Comparison of ENCODE assay signal across 14 cellular contexts in the genomic region with DNA sequence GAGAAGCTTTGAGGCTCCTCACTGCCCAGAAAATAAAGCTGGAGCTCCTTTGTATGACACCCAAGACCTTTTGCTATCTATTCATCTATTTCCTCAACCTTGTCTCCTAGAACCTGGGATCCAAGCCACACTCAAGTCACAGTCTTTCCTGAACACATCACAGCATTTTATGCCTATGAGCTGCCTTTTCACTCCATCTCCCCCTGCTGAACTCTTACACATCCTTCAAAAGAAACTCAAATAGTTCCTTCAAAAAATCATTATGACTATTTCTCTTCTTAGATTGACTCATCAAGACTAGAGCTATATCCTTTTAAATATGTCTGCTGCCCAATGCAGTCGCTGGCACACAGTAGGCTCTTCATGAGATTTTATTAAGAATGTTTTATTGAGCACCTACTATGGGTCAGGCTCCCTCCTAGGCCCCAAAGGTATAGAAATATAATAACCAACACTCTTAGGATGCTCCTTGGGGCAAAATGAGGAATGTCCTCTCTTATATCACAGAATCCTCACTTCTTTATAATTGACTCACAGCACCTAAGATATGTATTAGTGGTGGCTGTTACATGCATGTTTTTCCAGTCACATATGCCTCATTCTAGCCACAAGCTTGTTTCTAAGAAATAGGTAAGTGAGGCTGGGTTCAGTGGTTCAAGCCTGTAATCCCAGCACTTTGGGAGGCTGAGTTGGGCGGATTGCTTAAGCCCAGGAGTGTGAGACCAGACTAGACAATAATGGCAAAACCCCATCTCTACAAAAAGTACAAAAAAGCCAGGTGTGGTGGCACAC. TPM values are rescaled to one million over a fixed set of nuclear protein-coding genes. Genes with fewer than 3 reads are reported as not detected.
DNase-seq lines count a peak whose midpoint lies in the region; ATAC-seq lines count a peak whose summit lies in the region.
"Had no signal": no experiment of that assay in that cellular context is flagged by ENCODE, and none has a peak within 500 bp of the region (broad histone marks: within the 10 kb centered on the region; RNA-seq: fewer than 3 reads in every experiment).

No MANE protein-coding gene starts in this region.

- H3K36me3 Mint-ChIP-seq in activated T-cell treated with anti-CD3 and anti-CD28 coated beads, Interleukin-2, amount 50 U/mL, for 4 hours (ENCODE audit: insufficient read depth): no peaks in the 10 kb centered on the region
- no peaks in the 10 kb centered on the region for H3K36me3 Mint-ChIP-seq in activated T-helper 17 cell treated with anti-CD3 and anti-CD28 coated beads, Interleukin-2, amount 50 U/mL, for 72 hours (ENCODE audit: low read depth)
- no peaks in the 10 kb centered on the region for H3K36me3 Mint-ChIP-seq in stimulated activated effector memory CD8-positive, alpha-beta T cell treated with anti-CD3 and anti-CD28 coated beads, Interleukin-12 subunit alpha, Interleukin-12 subunit beta, amount 100 ng/mL, for 72 hours
- H3K36me3 Mint-ChIP-seq: CD8-positive, alpha-beta T cell had no signal

- H3K4me1 Mint-ChIP-seq in activated T-cell treated with anti-CD3 and anti-CD28 coated beads, Interleukin-2, amount 50 U/mL, for 4 hours (ENCODE audit: low read depth): no peaks in the 10 kb centered on the region
- no peaks in the 10 kb centered on the region for H3K4me1 Mint-ChIP-seq in activated T-helper 17 cell treated with anti-CD3 and anti-CD28 coated beads, Interleukin-2, amount 50 U/mL, for 72 hours
- H3K4me1 Mint-ChIP-seq in stimulated activated effector memory CD8-positive, alpha-beta T cell treated with anti-CD3 and anti-CD28 coated beads, Interleukin-12 subunit alpha, Interleukin-12 subunit beta, amount 100 ng/mL, for 72 hours: no peaks in the 10 kb centered on the region
- H3K4me1 Mint-ChIP-seq: B cell had no signal

- no peak overlapping the region for H3K27ac Mint-ChIP-seq in activated T-helper 17 cell treated with anti-CD3 and anti-CD28 coated beads, Interleukin-2, amount 50 U/mL, for 72 hours
- no peak overlapping the region for H3K27ac Mint-ChIP-seq in stimulated activated effector memory CD8-positive, alpha-beta T cell treated with anti-CD3 and anti-CD28 coated beads, Interleukin-12 subunit alpha, Interleukin-12 subunit beta, amount 100 ng/mL, for 72 hours
- H3K27ac Mint-ChIP-seq: B cell; CD8-positive, alpha-beta T cell had no signal

- DNase-seq in activated T-cell treated with anti-CD3 and anti-CD28 coated beads for 48 hours (ENCODE audit: low read depth) (peak; percentile 5), activated T-cell treated with anti-CD3 and anti-CD28 coated beads for 4 hours (no peak), NCI-H146 (lab: John Stamatoyannopoulos, UW) (no peak)
- DNase-seq in activated T-cell treated with anti-CD3 and anti-CD28 coated beads, Interleukin-2, amount 50 U/mL, for 4 hours: no peak
- DNase-seq in stimulated activated effector memory CD8-positive, alpha-beta T cell treated with anti-CD3 and anti-CD28 coated beads, Interleukin-12 subunit alpha, Interleukin-12 subunit beta, amount 100 ng/mL, for 72 hours (ENCODE audit: low spot score in 2 of 2): peak in 1 of 2 donors; percentile 48
- DNase-seq: Calu3; CD8-positive, alpha-beta T cell; DND-41; EL; GM23248; HCEC 1CT had no signal

- no peak overlapping the region for H3K4me3 Mint-ChIP-seq in activated T-cell treated with anti-CD3 and anti-CD28 coated beads, Interleukin-2, amount 50 U/mL, for 4 hours
- H3K4me3 Mint-ChIP-seq in activated T-helper 17 cell treated with anti-CD3 and anti-CD28 coated beads, Interleukin-2, amount 50 U/mL, for 72 hours: no peak overlapping the region
- no peak overlapping the region for H3K4me3 Mint-ChIP-seq in stimulated activated effector memory CD8-positive, alpha-beta T cell treated with anti-CD3 and anti-CD28 coated beads, Interleukin-12 subunit alpha, Interleukin-12 subunit beta, amount 100 ng/mL, for 72 hours
- H3K4me3 Mint-ChIP-seq: B cell; CD8-positive, alpha-beta T cell had no signal

- peak; percentile 38 to 56 for ATAC-seq in activated T-cell treated with anti-CD3 and anti-CD28 coated beads, Interleukin-2, amount 50 U/mL, for 4 hours
- ATAC-seq in activated T-helper 17 cell treated with anti-CD3 and anti-CD28 coated beads, Interleukin-2, amount 50 U/mL, for 72 hours (replicated peaks): peak; percentile 63
- peak; percentile 62 for ATAC-seq in stimulated activated effector memory CD8-positive, alpha-beta T cell treated with anti-CD3 and anti-CD28 coated beads, Interleukin-12 subunit alpha, Interleukin-12 subunit beta, amount 100 ng/mL, for 72 hours
- no peak for ATAC-seq in HG02870 (IDR thresholded peaks at IDR 0.05; ENCODE audit: unreplicated experiment)
- ATAC-seq: CD8-positive, alpha-beta T cell had no signal

- H3K9me3 Mint-ChIP-seq in activated T-cell treated with anti-CD3 and anti-CD28 coated beads, Interleukin-2, amount 50 U/mL, for 4 hours: no peaks in the 10 kb centered on the region
- H3K9me3 Mint-ChIP-seq in activated T-helper 17 cell treated with anti-CD3 and anti-CD28 coated beads, Interleukin-2, amount 50 U/mL, for 72 hours: no peaks in the 10 kb centered on the region
- H3K9me3 Mint-ChIP-seq in stimulated activated effector memory CD8-positive, alpha-beta T cell treated with anti-CD3 and anti-CD28 coated beads, Interleukin-12 subunit alpha, Interleukin-12 subunit beta, amount 100 ng/mL, for 72 hours: peaks cover 3% of the 10 kb centered on the region
- H3K9me3 Mint-ChIP-seq: CD8-positive, alpha-beta T cell had no signal

- peaks cover 19% of the 10 kb centered on the region for H3K27me3 Mint-ChIP-seq in activated T-cell treated with anti-CD3 and anti-CD28 coated beads, Interleukin-2, amount 50 U/mL, for 4 hours (ENCODE audit: low read depth)
- H3K27me3 Mint-ChIP-seq in activated T-helper 17 cell treated with anti-CD3 and anti-CD28 coated beads, Interleukin-2, amount 50 U/mL, for 72 hours: peaks cover 25% of the 10 kb centered on the region

RNA-seq across cellular contexts. Expression of a gene that starts 57.7 kb away (rescaled TPM):
- 100 to 1,000 TPM; 198 to 222 (median 214) TPM for total RNA-seq in activated T-cell treated with anti-CD3 and anti-CD28 coated beads, Interleukin-2, amount 50 U/mL, for 4 hours
- total RNA-seq in activated T-helper 17 cell treated with anti-CD3 and anti-CD28 coated beads, Interleukin-2, amount 50 U/mL, for 72 hours: 100 to 1,000 TPM in 1 of 2 donors, 10 to 100 TPM in 1; 79.4 to 113 TPM
